ENCODE assay signal across 14 cellular contexts in the genomic region with DNA sequence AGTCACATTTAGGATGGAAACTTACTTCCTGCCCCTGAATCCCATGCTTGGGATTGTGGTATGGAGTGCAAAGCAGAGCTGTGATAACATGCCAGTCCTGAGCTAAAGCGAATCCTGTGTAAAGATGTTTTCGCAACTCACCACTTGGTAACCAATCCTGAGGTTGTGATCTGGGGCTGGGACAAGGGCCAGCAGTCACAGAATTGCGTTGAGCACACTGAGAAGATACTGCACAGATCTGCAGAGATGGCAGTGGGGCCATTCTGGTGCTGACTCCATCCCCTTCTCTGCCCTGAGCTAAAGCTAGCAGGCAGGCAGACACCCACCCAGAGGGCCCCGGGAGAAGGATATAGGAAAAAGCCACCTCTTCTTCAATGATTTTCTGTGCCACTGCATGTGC.
DNase-seq lines count a peak whose midpoint lies in the region; ATAC-seq, FAIRE-seq and TF ChIP-seq lines count a peak whose summit lies in the region.
"Had no signal": no experiment of that assay in that cellular context is flagged by ENCODE, and none has a peak within 500 bp of the region (broad histone marks: within the 10 kb centered on the region; RNA-seq: fewer than 3 reads in every experiment).

No MANE protein-coding gene starts in this region.

- DNase-seq in LHCN-M2 (ENCODE audit: low read depth) (peak; percentile 14), left lobe of liver (ENCODE audit: low spot score) (peak; percentile 81), small intestine (peak; percentile 31), H54 (ENCODE audit: insufficient read length, low spot score) (no peak), NCI-H1694 (lab: John Stamatoyannopoulos, UW) (no peak)
- no peak for DNase-seq in stimulated activated naive CD8-positive, alpha-beta T cell treated with anti-CD3 and anti-CD28 coated beads, Interleukin-15, amount 100 ng/mL, for 72 hours
- no peak for DNase-seq in CD8-positive, alpha-beta memory T cell
- DNase-seq: activated CD4-positive, alpha-beta T cell treated with anti-CD3 and anti-CD28 coated beads, Interleukin-2, amount 50 U/mL, for 1 hour; activated naive CD4-positive, alpha-beta T cell treated with Interleukin-2 at 50 U/mL for 16 hours; Calu3; NK-92 treated with Interleukin-12 subunit alpha and Interleukin-12 subunit beta, amount 100 ng/mL, for 24 hours; SW 1271; uterus had no signal

- H3K27ac ChIP-seq in small intestine (ENCODE audit: low read depth in 1 of 2, low read length in 1 of 2) = peak overlapping the region in 1 of 2 donors; percentile 11
- H3K27ac ChIP-seq in CD8-positive, alpha-beta memory T cell (ENCODE audit: low read depth, low read length) = no peak overlapping the region
- H3K27ac ChIP-seq: uterus had no signal

- peaks cover 0 to 6% of the 10 kb centered on the region in 2 donors for H3K9me3 Mint-ChIP-seq in stimulated activated naive CD8-positive, alpha-beta T cell treated with anti-CD3 and anti-CD28 coated beads, Interleukin-15, amount 100 ng/mL, for 72 hours
- H3K9me3 Mint-ChIP-seq in CD8-positive, alpha-beta memory T cell = peaks cover 1 to 7% (median 4%) of the 10 kb centered on the region in 5 donors

- H3K27me3 ChIP-seq in endocrine pancreas (ENCODE audit: control insufficient read depth, insufficient read depth, low read length) (no peaks in the 10 kb centered on the region), small intestine (ENCODE audit: control insufficient read depth in 2 of 2, insufficient read depth in 2 of 2, low read length in 2 of 2) (no peaks in the 10 kb centered on the region)
- H3K27me3 ChIP-seq in CD8-positive, alpha-beta memory T cell (ENCODE audit: insufficient read depth, low read length, poor library complexity, severe bottlenecking) = no peaks in the 10 kb centered on the region
- H3K27me3 ChIP-seq: uterus had no signal

- 36 to 50% (median 46%) methylated on average over 4 of the region's 4 CpGs for WGBS in small intestine, 3 donors

- no peak overlapping the region for H3K27ac Mint-ChIP-seq in stimulated activated naive CD8-positive, alpha-beta T cell treated with anti-CD3 and anti-CD28 coated beads, Interleukin-15, amount 100 ng/mL, for 72 hours
- H3K27ac Mint-ChIP-seq in CD8-positive, alpha-beta memory T cell = no peak overlapping the region

- H3K4me3 ChIP-seq in endocrine pancreas (ENCODE audit: control insufficient read depth, insufficient read depth, low read length) (peak overlapping the region; percentile 65), small intestine (ENCODE audit: low read depth in 1 of 2, low read length in 2 of 2) (no peak overlapping the region)
- no peak overlapping the region for H3K4me3 ChIP-seq in CD8-positive, alpha-beta memory T cell (ENCODE audit: low read length)
- H3K4me3 ChIP-seq: uterus had no signal

- CTCF ChIA-PET in CD8-positive, alpha-beta memory T cell (lab: Charles Lee) = no interaction called here

- H3K36me3 Mint-ChIP-seq in CD8-positive, alpha-beta memory T cell = peaks cover 49 to 90% (median 50%) of the 10 kb centered on the region in 3 donors

- peaks cover 32% of the 10 kb centered on the region for H3K4me1 ChIP-seq in endocrine pancreas (ENCODE audit: control insufficient read depth, insufficient read depth, low read length)
- peaks cover 3 to 12% of the 10 kb centered on the region in 2 donors for H3K4me1 ChIP-seq in small intestine (ENCODE audit: control insufficient read depth in 2 of 2, insufficient read depth in 1 of 2, low read depth in 1 of 2, low read length in 1 of 2)
- no peaks in the 10 kb centered on the region for H3K4me1 ChIP-seq in CD8-positive, alpha-beta memory T cell (ENCODE audit: insufficient read depth, low read length)
- H3K4me1 ChIP-seq: uterus had no signal

- ATAC-seq in left lobe of liver = peak; percentile 85
- no peak for ATAC-seq in stimulated activated naive CD8-positive, alpha-beta T cell treated with anti-CD3 and anti-CD28 coated beads, Interleukin-15, amount 100 ng/mL, for 72 hours

- no peaks in the 10 kb centered on the region for H3K36me3 ChIP-seq in endocrine pancreas (ENCODE audit: control insufficient read depth, insufficient read depth, low read length)
- peaks cover 3 to 6% of the 10 kb centered on the region in 2 donors for H3K36me3 ChIP-seq in small intestine (ENCODE audit: control insufficient read depth in 2 of 2, insufficient read depth in 2 of 2, low read length in 2 of 2)
- H3K36me3 ChIP-seq in CD8-positive, alpha-beta memory T cell (ENCODE audit: insufficient read depth, low read length) = peaks cover 24% of the 10 kb centered on the region
- H3K36me3 ChIP-seq: uterus had no signal

- H3K9ac ChIP-seq in endocrine pancreas (ENCODE audit: control insufficient read depth, insufficient read depth, low read length) = no peak overlapping the region

- no peak overlapping the region for H3K4me3 Mint-ChIP-seq in stimulated activated naive CD8-positive, alpha-beta T cell treated with anti-CD3 and anti-CD28 coated beads, Interleukin-15, amount 100 ng/mL, for 72 hours
- H3K4me3 Mint-ChIP-seq in CD8-positive, alpha-beta memory T cell = no peak overlapping the region

- H3K4me1 Mint-ChIP-seq in stimulated activated naive CD8-positive, alpha-beta T cell treated with anti-CD3 and anti-CD28 coated beads, Interleukin-15, amount 100 ng/mL, for 72 hours = peaks cover 16% of the 10 kb centered on the region
- H3K4me1 Mint-ChIP-seq in CD8-positive, alpha-beta memory T cell = peaks cover 22 to 32% (median 23%) of the 10 kb centered on the region in 3 donors

- no peaks in the 10 kb centered on the region for H3K27me3 Mint-ChIP-seq in stimulated activated naive CD8-positive, alpha-beta T cell treated with anti-CD3 and anti-CD28 coated beads, Interleukin-15, amount 100 ng/mL, for 72 hours
- H3K27me3 Mint-ChIP-seq in CD8-positive, alpha-beta memory T cell = no peaks in the 10 kb centered on the region

- H3K9me3 ChIP-seq in endocrine pancreas (ENCODE audit: control insufficient read depth, low read length) (no peaks in the 10 kb centered on the region), small intestine (ENCODE audit: control insufficient read depth, low read depth) (no peaks in the 10 kb centered on the region)
- H3K9me3 ChIP-seq in CD8-positive, alpha-beta memory T cell (ENCODE audit: low read length) = no peaks in the 10 kb centered on the region
- H3K9me3 ChIP-seq: uterus had no signal

- FAIRE-seq in small intestine (lab: Jason Lieb, UNC) (no peak), H54 (lab: Jason Lieb, UNC) (no peak)

- no peak for TF ChIP-seq POLR2A in H54 (IDR thresholded peaks at IDR 0.05; ENCODE audit: low read depth, low read length)

- POLR2A ChIA-PET in CD8-positive, alpha-beta memory T cell (lab: Charles Lee) = no interaction called here

Comparison
In these comparisons a context has a peak if more than half of its experiments do, and no peak if none do; other contexts are left out.
1. DNase-seq: peak in LHCN-M2 (single experiment), left lobe of liver (single experiment) and small intestine (single experiment); none in H54 (single experiment), stimulated activated naive CD8-positive, alpha-beta T cell treated with anti-CD3 and anti-CD28 coated beads, Interleukin-15, amount 100 ng/mL, for 72 hours (0 of 2), CD8-positive, alpha-beta memory T cell (0 of 5) and NCI-H1694 (single experiment).